ENCODE assay signal across 1 cellular context in genomic region chr20:35699914-35700624, GRCh38.
TF ChIP-seq lines count a peak whose summit lies in the region.

No MANE protein-coding gene starts in this region.

TF ChIP-seq in endothelial cell of umbilical vein, 7 proteins besides CTCF, POLR2A, EP300 and RAD21:
- no peak for TF ChIP-seq EZH2 (IDR thresholded peaks at IDR 0.05; ENCODE audit: borderline replicate concordance, low read depth, low read length, severe bottlenecking)
- TF ChIP-seq MYC (IDR thresholded peaks at IDR 0.05; ENCODE audit: low read depth, low read length) = no peak
